8 cellular contexts compared by ENCODE assay signal in the genomic region with DNA sequence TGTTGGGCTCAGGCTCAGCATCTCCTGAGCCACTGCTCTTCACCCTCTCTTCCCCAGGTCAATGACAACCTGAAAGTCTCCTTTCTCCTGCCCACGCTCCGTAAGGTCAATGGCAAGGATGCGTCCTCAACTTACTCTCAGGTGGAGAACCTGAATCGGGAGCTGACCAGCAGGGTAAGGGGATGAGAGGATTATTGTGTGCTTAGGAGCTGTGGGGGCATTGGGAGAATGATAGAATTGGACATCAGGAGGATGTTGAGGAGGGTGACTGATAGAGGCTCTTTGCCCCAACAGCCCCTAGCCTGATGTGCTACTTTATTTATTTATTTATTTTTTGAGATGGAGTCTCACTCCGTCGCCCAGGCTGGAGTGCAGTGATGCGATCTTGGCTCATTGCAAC. TPM values are rescaled to one million over a fixed set of nuclear protein-coding genes. Genes with fewer than 3 reads are reported as not detected.
DNase-seq lines count a peak whose midpoint lies in the region; ATAC-seq, FAIRE-seq and TF ChIP-seq lines count a peak whose summit lies in the region.

No MANE protein-coding gene starts in this region.

- peaks cover 20 to 41% (median 33%) of the 10 kb centered on the region in 7 donors for H3K4me1 Mint-ChIP-seq in naive thymus-derived CD4-positive, alpha-beta T cell

- H3K27me3 ChIP-seq in BLaER1: no peaks in the 10 kb centered on the region
- no peaks in the 10 kb centered on the region for H3K27me3 ChIP-seq in HUES6 (ENCODE audit: control insufficient read depth, insufficient read depth, low read length)
- no peaks in the 10 kb centered on the region for H3K27me3 ChIP-seq in brain microvascular endothelial cell (replicated peaks)
- no peaks in the 10 kb centered on the region for H3K27me3 ChIP-seq in naive thymus-derived CD4-positive, alpha-beta T cell (ENCODE audit: control insufficient read depth in 2 of 2, insufficient read depth in 2 of 2, low read length in 2 of 2)

- H3K27ac Mint-ChIP-seq in naive thymus-derived CD4-positive, alpha-beta T cell: peak overlapping the region in 4 of 9 donors; percentile 43 to 85 (median 56)

- no peaks in the 10 kb centered on the region for H3K9me3 ChIP-seq in BLaER1
- no peaks in the 10 kb centered on the region for H3K9me3 ChIP-seq in HUES6 (ENCODE audit: control insufficient read depth, insufficient read depth, low read depth, low read length)
- no peaks in the 10 kb centered on the region for H3K9me3 ChIP-seq in naive thymus-derived CD4-positive, alpha-beta T cell (ENCODE audit: control insufficient read depth in 2 of 3, low read length in 3 of 3)

- peak overlapping the region; percentile 87 for H3K4me3 ChIP-seq in BLaER1
- H3K4me3 ChIP-seq in HUES6 (ENCODE audit: low read depth, low read length): peak overlapping the region; percentile 97
- peak overlapping the region; percentile 100 for H3K4me3 ChIP-seq in brain microvascular endothelial cell (ENCODE audit: low read depth, low read length)
- H3K4me3 ChIP-seq in naive thymus-derived CD4-positive, alpha-beta T cell (ENCODE audit: low read length): no peak overlapping the region

- peak overlapping the region; percentile 82 to 95 (median 89) for H3K4me3 Mint-ChIP-seq in naive thymus-derived CD4-positive, alpha-beta T cell

- POLR2A ChIA-PET in naive thymus-derived CD4-positive, alpha-beta T cell (lab: Charles Lee): interaction anchor here (0.6 to 3.2 kb wide), 7 partner anchors 32 to 70 kb away, joined by 3 to 28 read pairs (median 6); partner anchors contain the start of gene PRKRIP1

- CTCF ChIA-PET in naive thymus-derived CD4-positive, alpha-beta T cell (lab: Charles Lee): interaction anchor here (0.6 to 2.5 kb wide), 12 partner anchors 11 to 1605 kb away, joined by 3 to 21 read pairs (median 4); partner anchors contain the start of gene PRKRIP1

- peak overlapping the region; percentile 92 for H3K4me2 ChIP-seq in BLaER1

- H3K4me1 ChIP-seq in BLaER1 (peaks cover 68% of the 10 kb centered on the region), HUES6 (ENCODE audit: control insufficient read depth, insufficient read depth, low read length) (0 out of 2 replicates have a peak, but pooled peaks cover 15% of the 10 kb centered on the region)
- peaks cover 19 to 22% of the 10 kb centered on the region in 2 donors for H3K4me1 ChIP-seq in naive thymus-derived CD4-positive, alpha-beta T cell (ENCODE audit: control insufficient read depth in 2 of 2, insufficient read depth in 2 of 2, low read length in 2 of 2)

- H4K20me1 ChIP-seq in BLaER1: peaks cover 29% of the 10 kb centered on the region; the same call in 1 of the 2 replicates

- in situ Hi-C loops in brain microvascular endothelial cell (cut with HindIII; ENCODE audit: low pct_ligation_motif_present, low sequenced_read_pairs): no loop called here

- no peak for TF ChIP-seq CTCF in brain microvascular endothelial cell (IDR thresholded peaks at IDR 0.05; ENCODE audit: low read depth, low read length, missing control alignments)
- no peak for TF ChIP-seq CTCF in D721Med (IDR thresholded peaks at IDR 0.05; ENCODE audit: insufficient read depth, missing control alignments)

- no peak for ATAC-seq in naive thymus-derived CD4-positive, alpha-beta T cell
- no peak for ATAC-seq in HG03520 (IDR thresholded peaks at IDR 0.05; ENCODE audit: unreplicated experiment)

- H3K36me3 ChIP-seq in BLaER1 (peaks cover 46% of the 10 kb centered on the region), HUES6 (ENCODE audit: control insufficient read depth, insufficient read depth, low read length) (peaks cover 34% of the 10 kb centered on the region), brain microvascular endothelial cell (replicated peaks) (peaks cover 15% of the 10 kb centered on the region)
- peaks cover 0 to 40% (median 0%) of the 10 kb centered on the region in 3 experiments for H3K36me3 ChIP-seq in naive thymus-derived CD4-positive, alpha-beta T cell (ENCODE audit: control insufficient read depth in 2 of 3, insufficient read depth in 3 of 3, low read length in 3 of 3)

- intact Hi-C loops in naive thymus-derived CD4-positive, alpha-beta T cell (cut with micrococcal nuclease): loop anchor here (5.0 to 10.0 kb wide), 2 partner anchors 181 to 189 kb away; partner anchors contain the start of gene SH2B2 (in 1 of the 2)

- H3K9me3 Mint-ChIP-seq in naive thymus-derived CD4-positive, alpha-beta T cell: no peaks in the 10 kb centered on the region

- H3K9ac ChIP-seq in BLaER1: peak overlapping the region; percentile 95
- peak overlapping the region; percentile 13 for H3K9ac ChIP-seq in HUES6 (ENCODE audit: low read length)

- H3K36me3 Mint-ChIP-seq in naive thymus-derived CD4-positive, alpha-beta T cell: peaks cover 0 to 6% (median 0%) of the 10 kb centered on the region in 5 donors

- H3K27ac ChIP-seq in BLaER1 (no peak overlapping the region), HUES6 (ENCODE audit: low read depth, low read length) (no peak overlapping the region), brain microvascular endothelial cell (no peak overlapping the region)
- H3K27ac ChIP-seq in naive thymus-derived CD4-positive, alpha-beta T cell (ENCODE audit: low read depth, low read length): no peak overlapping the region

- DNase-seq in brain microvascular endothelial cell: no peak
- no peak for DNase-seq in naive thymus-derived CD4-positive, alpha-beta T cell
- no peak for DNase-seq in ureter (ENCODE audit: low spot score)
- DNase-seq in D721Med (ENCODE audit: insufficient read length, low spot score): no peak
- DNase-seq in NCI-H2029 treated with DMSO at 0.1 percent for 48 hours (lab: John Stamatoyannopoulos, UW): no peak

- FAIRE-seq in D721Med (lab: Jason Lieb, UNC): no peak

- H3K27me3 Mint-ChIP-seq in naive thymus-derived CD4-positive, alpha-beta T cell: no peaks in the 10 kb centered on the region

RNA-seq across cellular contexts. Expression of gene LRWD1, which starts 1.3 kb away (rescaled TPM):
- 10 to 100 TPM; 12.4 to 25.3 (median 24.7) TPM for total RNA-seq in naive thymus-derived CD4-positive, alpha-beta T cell
- 10 to 100 TPM in 1 of 2 donors, 1 to 10 TPM in 1; 8.7 to 18.5 TPM for polyA plus RNA-seq in naive thymus-derived CD4-positive, alpha-beta T cell
- 11.4 TPM for total RNA-seq in ureter

RNA-seq across cellular contexts. Expression of gene ALKBH4, which starts 1.4 kb away (rescaled TPM):
- total RNA-seq in naive thymus-derived CD4-positive, alpha-beta T cell: 10 to 100 TPM in 3 of 5 experiments, 1 to 10 TPM in 2; 4.0 to 14.3 (median 10.1) TPM
- 10 to 100 TPM; 18.1 to 24.7 TPM for polyA plus RNA-seq in naive thymus-derived CD4-positive, alpha-beta T cell
- total RNA-seq in ureter: 10.3 TPM

RNA-seq across cellular contexts. Expression of gene POLR2J, which starts 12.6 kb away (rescaled TPM):
- 10 to 100 TPM; 36.9 to 47.7 (median 41.3) TPM for total RNA-seq in naive thymus-derived CD4-positive, alpha-beta T cell
- 100 to 1,000 TPM in 1 of 2 donors, 10 to 100 TPM in 1; 64.2 to 109 TPM for polyA plus RNA-seq in naive thymus-derived CD4-positive, alpha-beta T cell
- 53.1 TPM for total RNA-seq in ureter

RNA-seq across cellular contexts. Expression of gene ORAI2, which starts 32.7 kb away (rescaled TPM):
- 10 to 100 TPM; 19.9 to 72.6 (median 26.2) TPM for total RNA-seq in naive thymus-derived CD4-positive, alpha-beta T cell
- polyA plus RNA-seq in naive thymus-derived CD4-positive, alpha-beta T cell: 10 to 100 TPM; 29.5 to 33.5 TPM
- 19.7 TPM for total RNA-seq in ureter

RNA-seq across cellular contexts. Expression of gene RASA4B, which starts 51.5 kb away (rescaled TPM):
- 10 to 100 TPM; 16.6 to 36.3 (median 24.0) TPM for total RNA-seq in naive thymus-derived CD4-positive, alpha-beta T cell
- polyA plus RNA-seq in naive thymus-derived CD4-positive, alpha-beta T cell: 10 to 100 TPM; 11.3 to 15.9 TPM
- 10.9 TPM for total RNA-seq in ureter
